Comparison of ENCODE assay signal across 1 cellular context in genomic region chr19:41860419-41861097, GRCh38.
A peak's percentile ranks its signal among the peaks of the same experiment; 100 is the strongest.
TF ChIP-seq lines count a peak whose summit lies in the region.

No MANE protein-coding gene starts in this region.

TF ChIP-seq in HepG2, 621 proteins besides CTCF, POLR2A, EP300 and RAD21 (continued from another document and continues in another):
- peak; percentile 49 for TF ChIP-seq ZNF407 (CRISPR knock-in tag; IDR thresholded peaks at IDR 0.05; ENCODE audit: not compliant biosample characterization)
- TF ChIP-seq FOXJ3 (CRISPR knock-in tag; IDR thresholded peaks at IDR 0.05; ENCODE audit: borderline replicate concordance): no peak
- no peak for TF ChIP-seq RFX5 (IDR thresholded peaks at IDR 0.05; ENCODE audit: low read depth, low read length)
- TF ChIP-seq ATM (IDR thresholded peaks at IDR 0.05; ENCODE audit: borderline replicate concordance): no peak
- no peak for TF ChIP-seq ZNF510 (CRISPR knock-in tag; IDR thresholded peaks at IDR 0.05; ENCODE audit: low read depth)
- TF ChIP-seq MYNN (CRISPR knock-in tag; IDR thresholded peaks at IDR 0.05; ENCODE audit: low read depth): no peak; the same call in 1 of the 2 replicates
- no peak for TF ChIP-seq HHEX (CRISPR knock-in tag; IDR thresholded peaks at IDR 0.05)
- TF ChIP-seq MIXL1 (CRISPR knock-in tag; IDR thresholded peaks at IDR 0.05): no peak
- no peak; the same call in 1 of the 2 replicates for TF ChIP-seq ZMAT3 (CRISPR knock-in tag; conservative IDR thresholded peaks at IDR 0.05)
- TF ChIP-seq NCOR1 (IDR thresholded peaks at IDR 0.05; ENCODE audit: borderline replicate concordance, low read length): no peak
- TF ChIP-seq ZNF709 (CRISPR knock-in tag; IDR thresholded peaks at IDR 0.05): no peak
- TF ChIP-seq YEATS2 (CRISPR knock-in tag; IDR thresholded peaks at IDR 0.05; ENCODE audit: borderline replicate concordance): peak; percentile 52; the same call in 1 of the 2 replicates
- no peak for TF ChIP-seq ZFP90 (CRISPR knock-in tag; IDR thresholded peaks at IDR 0.05; ENCODE audit: borderline replicate concordance)
- TF ChIP-seq NR0B2 (CRISPR knock-in tag; IDR thresholded peaks at IDR 0.05): no peak
- peak; percentile 51; the same call in 1 of the 2 replicates for TF ChIP-seq ZNF33B (CRISPR knock-in tag; IDR thresholded peaks at IDR 0.05)
- TF ChIP-seq PAF1 (CRISPR knock-in tag; IDR thresholded peaks at IDR 0.05): peak; percentile 21; the same call in 1 of the 2 replicates
- no peak for TF ChIP-seq ZBED4 (CRISPR knock-in tag; IDR thresholded peaks at IDR 0.05; ENCODE audit: borderline replicate concordance)
- TF ChIP-seq ARNT2 (CRISPR knock-in tag; IDR thresholded peaks at IDR 0.05; ENCODE audit: low read depth): no peak
- TF ChIP-seq HNRNPLL (IDR thresholded peaks at IDR 0.05; ENCODE audit: low read depth, low read length, poor library complexity, severe bottlenecking): no peak
- peak; percentile 8; the same call in 1 of the 2 replicates for TF ChIP-seq ZNF138 (CRISPR knock-in tag; IDR thresholded peaks at IDR 0.05; ENCODE audit: low read depth)
- TF ChIP-seq ZNF782 (CRISPR knock-in tag; IDR thresholded peaks at IDR 0.05; ENCODE audit: borderline replicate concordance): no peak
- no peak for TF ChIP-seq ZNF292 (CRISPR knock-in tag; IDR thresholded peaks at IDR 0.05; ENCODE audit: borderline replicate concordance, low read depth)
- TF ChIP-seq SNRNP70 (IDR thresholded peaks at IDR 0.05; ENCODE audit: low read depth, low read length): no peak
- TF ChIP-seq MED13 (CRISPR knock-in tag; IDR thresholded peaks at IDR 0.05): no peak
- no peak for TF ChIP-seq MTF2 (CRISPR knock-in tag; IDR thresholded peaks at IDR 0.05; ENCODE audit: borderline replicate concordance)
- no peak for TF ChIP-seq ZNF800 (CRISPR knock-in tag; IDR thresholded peaks at IDR 0.05)
- no peak for TF ChIP-seq NFIC (IDR thresholded peaks at IDR 0.05; ENCODE audit: low read length)
- TF ChIP-seq ZSCAN22 (CRISPR knock-in tag; IDR thresholded peaks at IDR 0.05): 0 out of 2 replicates have a peak, but pooled peaks have one; percentile 17
- no peak for TF ChIP-seq HMG20B (CRISPR knock-in tag; conservative IDR thresholded peaks at IDR 0.05)
- TF ChIP-seq ATF4 (CRISPR knock-in tag; IDR thresholded peaks at IDR 0.05): 0 out of 4 replicates have a peak, but pooled peaks of 1 of the 2 experiments have one; percentile 7
- no peak for TF ChIP-seq GMEB2 (CRISPR knock-in tag; IDR thresholded peaks at IDR 0.05; ENCODE audit: low read depth)
- 0 out of 2 replicates have a peak, but pooled peaks have one; percentile 13 for TF ChIP-seq FOXO4 (CRISPR knock-in tag; conservative IDR thresholded peaks at IDR 0.05)
- TF ChIP-seq ZNF30 (CRISPR knock-in tag; IDR thresholded peaks at IDR 0.05): no peak
- TF ChIP-seq BRF2 (CRISPR knock-in tag; IDR thresholded peaks at IDR 0.05): no peak
- no peak for TF ChIP-seq ZSCAN20 (CRISPR knock-in tag; IDR thresholded peaks at IDR 0.05; ENCODE audit: borderline replicate concordance)
- TF ChIP-seq ATAD3A (CRISPR knock-in tag; IDR thresholded peaks at IDR 0.05): no peak
- TF ChIP-seq KDM4B (CRISPR knock-in tag; IDR thresholded peaks at IDR 0.05): 0 out of 2 replicates have a peak, but pooled peaks have one; percentile 27
- no peak for TF ChIP-seq GLI4 (CRISPR knock-in tag; IDR thresholded peaks at IDR 0.05; ENCODE audit: borderline replicate concordance)
- no peak for TF ChIP-seq ZNF616 (CRISPR knock-in tag; IDR thresholded peaks at IDR 0.05; ENCODE audit: low read depth)
- peak; percentile 9; the same call in 1 of the 2 replicates for TF ChIP-seq ZNF329 (CRISPR knock-in tag; IDR thresholded peaks at IDR 0.05; ENCODE audit: low read depth)
- no peak for TF ChIP-seq ADNP (CRISPR knock-in tag; IDR thresholded peaks at IDR 0.05)
- no peak; the same call in 1 of the 2 replicates for TF ChIP-seq ZNF235 (CRISPR knock-in tag; IDR thresholded peaks at IDR 0.05; ENCODE audit: borderline replicate concordance)
- TF ChIP-seq ZFP41 (CRISPR knock-in tag; IDR thresholded peaks at IDR 0.05; ENCODE audit: borderline replicate concordance): no peak
- TF ChIP-seq ZNF580 (CRISPR knock-in tag; IDR thresholded peaks at IDR 0.05; ENCODE audit: borderline replicate concordance, low read depth): no peak
- no peak for TF ChIP-seq SNAI1 (CRISPR knock-in tag; IDR thresholded peaks at IDR 0.05; ENCODE audit: borderline replicate concordance)
